ENCODE assay signal across 11 cellular contexts in genomic region chr5:43106290-43106638, GRCh38. TPM values are rescaled to one million over a fixed set of nuclear protein-coding genes. Genes with fewer than 3 reads are reported as not detected.
DNase-seq lines count a peak whose midpoint lies in the region; ATAC-seq, FAIRE-seq and TF ChIP-seq lines count a peak whose summit lies in the region.
"Had no signal": no experiment of that assay in that cellular context is flagged by ENCODE, and none has a peak within 500 bp of the region (broad histone marks: within the 10 kb centered on the region; RNA-seq: fewer than 3 reads in every experiment).

No MANE protein-coding gene starts in this region.

- CTCF ChIA-PET in OCI-LY7 (lab: Charles Lee; ENCODE audit: unreplicated experiment): interaction anchor here (0.6 to 1.3 kb wide), 2 partner anchors 15 to 207 kb away, joined by 3 read pairs; partner anchors contain the start of gene HMGCS1
- CTCF ChIA-PET in K562 (lab: Yijun Ruan, JAX; ENCODE audit: low intra/inter-chr PET ratio): interaction anchor here (0.5 to 2.4 kb wide), 14 partner anchors 32 to 1549 kb away, joined by 3 to 32 read pairs (median 4); no protein-coding TSS in a partner anchor

- POLR2A ChIA-PET in OCI-LY7 (lab: Charles Lee) (interaction anchor here (0.6 to 1.2 kb wide), 3 partner anchors 14 to 406 kb away, joined by 3 to 8 read pairs (median 3); partner anchors contain the start of gene ZNF131), K562 (lab: Yijun Ruan, JAX) (interaction anchor here (0.6 to 3.0 kb wide), 9 partner anchors 9 to 1310 kb away, joined by 3 to 18 read pairs (median 3); partner anchors contain the start of gene ZNF131)

- H2AFZ ChIP-seq in OCI-LY7 (ENCODE audit: low read length) (peak overlapping the region; percentile 96; the same call in 1 of the 2 replicates), K562 (ENCODE audit: low read depth, low read length) (peak overlapping the region; percentile 99)

- no peak overlapping the region for H3K9ac ChIP-seq in K562 (ENCODE audit: insufficient read depth in 1 of 2, low read depth in 2 of 2, low read length in 2 of 2)

- ATAC-seq in K562: no peak
- ATAC-seq in stimulated activated naive CD8-positive, alpha-beta T cell treated with anti-CD3 and anti-CD28 coated beads, Interleukin-15, Interleukin-2, amounts not matched to agents 100 U/mL and 50 U/mL, for 24 hours: peak; percentile 4
- ATAC-seq in HG03139 (IDR thresholded peaks at IDR 0.05; ENCODE audit: unreplicated experiment): no peak

- H3K9me1 ChIP-seq in K562 (ENCODE audit: control insufficient read depth, insufficient read depth, low read length): no peaks in the 10 kb centered on the region

- H3K4me1 ChIP-seq in OCI-LY7 (ENCODE audit: insufficient read depth, low read length, poor library complexity, severe bottlenecking) (peaks cover 4% of the 10 kb centered on the region), K562 (replicated peaks in 1 of 2; ENCODE audit: control insufficient read depth in 2 of 2, insufficient read depth in 2 of 2, low read length in 2 of 2) (peaks cover 0 to 7% of the 10 kb centered on the region in 2 experiments; a peak in 2 of 5 replicates)
- H3K4me1 ChIP-seq: BE2C had no signal

- H3K4me3 ChIP-seq in OCI-LY7 (ENCODE audit: low read depth, low read length, poor library complexity, severe bottlenecking): no peak overlapping the region
- no peak overlapping the region for H3K4me3 ChIP-seq in K562

- H4K20me1 ChIP-seq in OCI-LY7 (ENCODE audit: insufficient read depth, low read length) (no peaks in the 10 kb centered on the region), K562 (replicated peaks; ENCODE audit: control insufficient read depth, insufficient read depth, low read length) (no peaks in the 10 kb centered on the region)

- H3K79me2 ChIP-seq in OCI-LY7 (ENCODE audit: insufficient read depth, low read depth, low read length) (no peaks in the 10 kb centered on the region), K562 (ENCODE audit: control insufficient read depth, insufficient read depth, low read length) (no peaks in the 10 kb centered on the region)

- TF ChIP-seq POLR2A in K562 (conservative IDR thresholded peaks at IDR 0.05): no peak

- H3K4me2 ChIP-seq in OCI-LY7 (ENCODE audit: low read length) (0 out of 2 replicates have a peak overlapping the region, but pooled peaks have one; percentile 77), K562 (ENCODE audit: insufficient read depth, low read length) (no peak overlapping the region)

- no peaks in the 10 kb centered on the region for H3K27me3 ChIP-seq in K562 (ENCODE audit: control insufficient read depth in 2 of 2, insufficient read depth in 2 of 2, low read length in 2 of 2)
- H3K27me3 ChIP-seq: BE2C had no signal

- H3K9me2 ChIP-seq in OCI-LY7 (ENCODE audit: insufficient read depth, low read length): no peaks in the 10 kb centered on the region

- WGBS in K562 (ENCODE audit: insufficient coverage, low coverage, missing lambda C conversion rate): 93% methylated on average over 4 of the region's 4 CpGs

- in situ Hi-C loops in K562 (cut with MboI) (no loop called here), ACHN (cut with HindIII; ENCODE audit: low pct_ligation_motif_present, low pct_unique_long_range_greater_than_20kb, low sequenced_read_pairs) (no loop called here)

- DNase-seq in activated naive CD4-positive, alpha-beta T cell treated with Interleukin-2 at 50 U/mL for 16 hours: peak; percentile 22
- DNase-seq in activated naive CD4-positive, alpha-beta T cell (lab: John Stamatoyannopoulos, UW): no peak
- DNase-seq in OCI-LY7 (ENCODE audit: low spot score) (no peak), K562 (ENCODE audit: extremely low read depth in 1 of 4, low spot score in 3 of 4) (no peak), epidermal melanocyte (ENCODE audit: insufficient read length, low spot score) (no peak), ACHN (no peak)
- DNase-seq in stimulated activated naive CD8-positive, alpha-beta T cell treated with anti-CD3 and anti-CD28 coated beads, Interleukin-15, Interleukin-2, amounts not matched to agents 100 U/mL and 50 U/mL, for 24 hours: no peak

- TF ChIP-seq RAD21 in K562 (CRISPR knock-in tag; conservative IDR thresholded peaks at IDR 0.05 in 1 of 2, IDR thresholded peaks at IDR 0.05 in 1 of 2): no peak

- BruUV-seq in OCI-LY7 (replicated peaks; lab: Mats Ljungman, UMichigan) (no TSS peak), K562 (replicated peaks; lab: Mats Ljungman, UMichigan) (no TSS peak)

- H3K9me3 ChIP-seq in OCI-LY7 (ENCODE audit: low read length): no peaks in the 10 kb centered on the region
- peaks cover 4% of the 10 kb centered on the region; the same call in 1 of the 2 replicates for H3K9me3 ChIP-seq in K562 (replicated peaks; ENCODE audit: control insufficient read depth, insufficient read depth, low read depth, low read length)
- H3K9me3 ChIP-seq: BE2C had no signal

- no peak for FAIRE-seq in K562 (lab: Jason Lieb, UNC)
- FAIRE-seq: frontal cortex had no signal

- intact Hi-C loops in OCI-LY7 (cut with micrococcal nuclease; ENCODE audit: unreplicated experiment): loop anchor here (5.0 kb wide), 1 partner anchor 206 kb away; the partner anchor contains the start of gene HMGCS1
- intact Hi-C loops in K562 (cut with micrococcal nuclease): no loop called here

- TF ChIP-seq EP300 in K562 (IDR thresholded peaks at IDR 0.05; ENCODE audit: low read length): no peak

- H3K27ac ChIP-seq in OCI-LY7 (ENCODE audit: low read depth, low read length, poor library complexity, severe bottlenecking): no peak overlapping the region
- H3K27ac ChIP-seq in K562 (ENCODE audit: extremely low read depth, low read depth, low read length): no peak overlapping the region
- H3K27ac ChIP-seq: PC-9 had no signal

- no peaks in the 10 kb centered on the region for H3K36me3 ChIP-seq in OCI-LY7 (ENCODE audit: insufficient read depth, low read length)
- no peaks in the 10 kb centered on the region for H3K36me3 ChIP-seq in K562 (ENCODE audit: control insufficient read depth, insufficient read depth, low read length)
- H3K36me3 ChIP-seq: BE2C had no signal

- TF ChIP-seq CTCF in OCI-LY7 (conservative IDR thresholded peaks at IDR 0.05; ENCODE audit: low read length) (no peak), K562 (IDR thresholded peaks at IDR 0.05 in 2 of 3, conservative IDR thresholded peaks at IDR 0.05 in 1 of 3; ENCODE audit: insufficient read depth in 2 of 3, low read depth in 1 of 3, low read length in 3 of 3) (no peak)

TF ChIP-seq in K562, 482 proteins besides CTCF, POLR2A, EP300 and RAD21:
- no peak for TF ChIP-seq ZNF184 (CRISPR knock-in tag; IDR thresholded peaks at IDR 0.05)
- TF ChIP-seq GMEB1 (CRISPR knock-in tag; IDR thresholded peaks at IDR 0.05): no peak
- no peak for TF ChIP-seq ZSCAN32 (CRISPR knock-in tag; IDR thresholded peaks at IDR 0.05)
- TF ChIP-seq PREB (CRISPR knock-in tag; IDR thresholded peaks at IDR 0.05): no peak

RNA-seq across cellular contexts. Expression of gene ZNF131, which starts 14.4 kb away (rescaled TPM):
- 59.0 and 61.0 TPM in 2 replicates for total RNA-seq in OCI-LY7 (2014; rRNA removed; shearing (Covaris generic))
- total RNA-seq in OCI-LY7 (2022) (59.4 and 62.9 TPM in 2 replicates), K562 (2014; rRNA removed) (40.8 and 51.1 TPM in 2 replicates), K562 (2014; rRNA removed; fragmentation: Illumina TruSeq; extraction: Trizol) (81.9 and 86.7 TPM in 2 replicates), K562 (2015; rRNA removed; fragmentation: Illumina TruSeq; extraction: Trizol) (81.7 and 87.0 TPM in 2 replicates), K562 (2021) (46.6 and 48.1 TPM in 2 replicates)
- total RNA-seq in K562 (2011; cell fraction: chromatin; rRNA removed; ENCODE audit: low replicate concordance): 95.8 and 263 TPM in 2 replicates
- total RNA-seq in K562 (2011; cell fraction: nucleolus; rRNA removed): 66.7 and 82.6 TPM in 2 replicates
- total RNA-seq in K562 (2011; cell fraction: nucleoplasm; rRNA removed): 118 and 141 TPM in 2 replicates
- polyA plus RNA-seq in K562 (2011; rRNA removed) (63.3 and 73.0 TPM in 2 replicates), K562 (2014; fragmentation: Illumina TruSeq; extraction: Trizol) (55.8 and 71.9 TPM in 2 replicates), K562 (2014; fragmentation: Nextera tagmentation; extraction: Ambion mirVana) (10 to 100 TPM; 28.5 to 31.7 TPM), K562 (2014; rRNA removed) (51.6 and 55.4 TPM in 2 replicates)
- 15.7 and 23.6 TPM in 2 replicates for polyA plus RNA-seq in K562 (2011; cell fraction: cytosol; rRNA removed)
- 53.2 and 74.4 TPM in 2 replicates for polyA plus RNA-seq in K562 (2011; cell fraction: nucleus; rRNA removed)
- polyA plus RNA-seq in K562 (2012): 35.1 and 36.8 TPM in 2 replicates
- polyA minus RNA-seq in K562 (2011; rRNA and poly(A)+ RNA removed): 108 and 125 TPM in 2 replicates
- 21.7 and 31.6 TPM in 2 replicates for polyA minus RNA-seq in K562 (2011; cell fraction: cytosol; rRNA and poly(A)+ RNA removed)
- polyA minus RNA-seq in K562 (2011; cell fraction: nucleus; rRNA and poly(A)+ RNA removed): 52.1 and 77.9 TPM in 2 replicates
